ENCODE assay signal across 8 cellular contexts in genomic region chr12:111766608-111767361, GRCh38. TPM values are rescaled to one million over a fixed set of nuclear protein-coding genes. Genes with fewer than 3 reads are reported as not detected.
DNase-seq lines count a peak whose midpoint lies in the region; ATAC-seq, FAIRE-seq and TF ChIP-seq lines count a peak whose summit lies in the region.

ALDH2 (plus strand) TSS chr12:111766933; CDS start chr12:111766983, 50 bp downstream.

- CTCF ChIA-PET in OCI-LY7 (lab: Charles Lee; ENCODE audit: unreplicated experiment) = no interaction called here

- H3K36me3 ChIP-seq in OCI-LY7 (ENCODE audit: insufficient read depth, low read length) (no peaks in the 10 kb centered on the region), heart right ventricle (peaks cover 0 to 6% (median 0%) of the 10 kb centered on the region in 9 donors), parathyroid adenoma (ENCODE audit: control insufficient read depth, insufficient read depth, low read length) (no peaks in the 10 kb centered on the region)

- no peaks in the 10 kb centered on the region for H3K9me3 ChIP-seq in OCI-LY7 (ENCODE audit: low read length)
- H3K9me3 ChIP-seq in heart right ventricle = no peaks in the 10 kb centered on the region
- no peaks in the 10 kb centered on the region for H3K9me3 ChIP-seq in parathyroid adenoma (ENCODE audit: control insufficient read depth, low read length)

- DNase-seq in DMS79 treated with DMSO at 0.1 percent for 48 hours (lab: John Stamatoyannopoulos, UW) (peak; percentile 55), OCI-LY7 (ENCODE audit: low spot score) (peak; percentile 69), amniotic epithelial cell (ENCODE audit: low read depth) (peak; percentile 39), heart right ventricle (peak; percentile 70 to 84), GM19239 (ENCODE audit: insufficient read length, low spot score) (no peak)

- intact Hi-C loops in OCI-LY7 (cut with micrococcal nuclease; ENCODE audit: unreplicated experiment) = loop anchor here (10.0 kb wide), 1 partner anchor 362 kb away; the partner anchor contains the start of gene SH2B3
- intact Hi-C loops in heart right ventricle (cut with DNase I) = no loop called here

- no peaks in the 10 kb centered on the region for H4K20me1 ChIP-seq in OCI-LY7 (ENCODE audit: insufficient read depth, low read length)

- H3K4me3 ChIP-seq in OCI-LY7 (ENCODE audit: low read depth, low read length, poor library complexity, severe bottlenecking) = peak within 1 kb of the TSS; percentile 64
- peak within 1 kb of the TSS; percentile 71 to 97 (median 80) for H3K4me3 ChIP-seq in heart right ventricle
- peak within 1 kb of the TSS; percentile 33 for H3K4me3 ChIP-seq in parathyroid adenoma (ENCODE audit: low read depth, low read length)

- TF ChIP-seq CTCF in OCI-LY7 (conservative IDR thresholded peaks at IDR 0.05; ENCODE audit: low read length) (no peak), heart right ventricle (IDR thresholded peaks at IDR 0.05) (peak in 3 of 9 donors; percentile 31 to 34 (median 33)), parathyroid adenoma (IDR thresholded peaks at IDR 0.05) (no peak)

- H2AFZ ChIP-seq in OCI-LY7 (ENCODE audit: low read length) = peak within 1 kb of the TSS; percentile 43; the same call in 1 of the 2 replicates
- peak within 1 kb of the TSS; percentile 82 for H2AFZ ChIP-seq in parathyroid adenoma

- no TSS peak for BruUV-seq in OCI-LY7 (replicated peaks; lab: Mats Ljungman, UMichigan)

- H3K79me2 ChIP-seq in OCI-LY7 (ENCODE audit: insufficient read depth, low read depth, low read length) = no peaks in the 10 kb centered on the region
- H3K79me2 ChIP-seq in parathyroid adenoma = no peaks in the 10 kb centered on the region

- 1% methylated on average over 61 to 73 of the region's 73 CpGs for WGBS in heart right ventricle, 2 donors

- H3K9ac ChIP-seq in parathyroid adenoma = no peak within 1 kb of the TSS

- no peaks in the 10 kb centered on the region for H3K9me2 ChIP-seq in OCI-LY7 (ENCODE audit: insufficient read depth, low read length)

- FAIRE-seq in GM19239 (lab: Jason Lieb, UNC) = no peak

- H3K4me2 ChIP-seq in OCI-LY7 (ENCODE audit: low read length) = peak within 1 kb of the TSS; percentile 63
- peak within 1 kb of the TSS; percentile 58 for H3K4me2 ChIP-seq in parathyroid adenoma (ENCODE audit: low read length)

- H3K27me3 ChIP-seq in heart right ventricle (no peaks in the 10 kb centered on the region), parathyroid adenoma (ENCODE audit: control insufficient read depth, insufficient read depth, low read length) (no peaks in the 10 kb centered on the region)

- H3K4me1 ChIP-seq in OCI-LY7 (ENCODE audit: insufficient read depth, low read length, poor library complexity, severe bottlenecking) (peaks cover 60% of the 10 kb centered on the region), heart right ventricle (peaks cover 0 to 41% (median 26%) of the 10 kb centered on the region in 9 donors), parathyroid adenoma (no peaks in the 10 kb centered on the region)

- H3K27ac ChIP-seq in OCI-LY7 (ENCODE audit: low read depth, low read length, poor library complexity, severe bottlenecking) = peak within 1 kb of the TSS; percentile 88
- H3K27ac ChIP-seq in heart right ventricle = peak within 1 kb of the TSS; percentile 30 to 91 (median 86)
- no peak within 1 kb of the TSS for H3K27ac ChIP-seq in parathyroid adenoma

- POLR2A ChIA-PET in OCI-LY7 (lab: Charles Lee) = interaction anchor here (0.8 to 1.4 kb wide), 2 partner anchors 12 to 48 kb away, joined by 3 read pairs; no protein-coding TSS in a partner anchor

- ATAC-seq in HG02571 (IDR thresholded peaks at IDR 0.05; ENCODE audit: unreplicated experiment) = peak; percentile 53
- ATAC-seq in heart right ventricle = peak; percentile 95 to 98 (median 98)
- no peak for ATAC-seq in HG03097 (IDR thresholded peaks at IDR 0.05; ENCODE audit: low FRiP score, unreplicated experiment)

RNA-seq across cellular contexts. Expression of gene ALDH2, which starts in this region (rescaled TPM):
- total RNA-seq in OCI-LY7 (2014; rRNA removed; shearing (Covaris generic)) = 16.8 and 19.9 TPM in 2 replicates
- 16.5 and 17.3 TPM in 2 replicates for total RNA-seq in OCI-LY7 (2022)
- 100 to 1,000 TPM; 240 to 403 (median 348) TPM for total RNA-seq in heart right ventricle
- 100 to 1,000 TPM in 1 of 2 donors, 10 to 100 TPM in 1; 60.6 to 151 TPM for polyA plus RNA-seq in heart right ventricle

Comparison
In these comparisons a context has a peak if more than half of its experiments do, and no peak if none do; other contexts are left out.
1. RNA of gene ALDH2 (total RNA-seq): 240 to 403 TPM in heart right ventricle; 16.5 to 19.9 TPM in OCI-LY7; every median in the first group is over 10 times any median in the second.
2. Peak in every context shown above with its lines, with median percentiles within 50 percentile points of each other: H3K4me3 ChIP-seq.